In the genomic region with DNA sequence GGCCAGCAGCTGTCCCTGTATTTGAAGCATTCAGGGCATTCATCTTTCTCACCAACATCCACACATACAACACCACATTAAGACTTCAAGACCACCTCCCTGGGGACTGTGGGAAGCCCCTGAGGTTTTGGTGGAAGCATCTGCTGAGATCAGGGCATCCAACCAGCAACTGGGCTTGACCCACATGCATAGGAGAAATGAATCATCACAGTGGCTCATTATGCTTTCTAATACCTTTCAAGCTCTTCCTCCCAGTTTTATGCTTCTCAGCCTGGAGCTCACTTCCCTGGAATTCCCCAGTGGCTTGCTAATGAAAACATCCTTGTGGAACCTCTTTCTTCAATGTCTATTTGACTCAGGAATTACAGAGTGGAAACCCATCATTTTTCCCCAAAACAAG, we compare ENCODE assay signal across 13 cellular contexts. TPM values are rescaled to one million over a fixed set of nuclear protein-coding genes. Genes with fewer than 3 reads are reported as not detected.
DNase-seq lines count a peak whose midpoint lies in the region; TF ChIP-seq lines count a peak whose summit lies in the region.
"Had no signal": no experiment of that assay in that cellular context is flagged by ENCODE, and none has a peak within 500 bp of the region (broad histone marks: within the 10 kb centered on the region; RNA-seq: fewer than 3 reads in every experiment).

No MANE protein-coding gene starts in this region.

- peaks cover 15% of the 10 kb centered on the region for H3K4me1 ChIP-seq in OCI-LY3 (ENCODE audit: low read length)
- no peaks in the 10 kb centered on the region; the same call in 1 of the 2 replicates for H3K4me1 ChIP-seq in Caco-2
- H3K4me1 ChIP-seq: tibial nerve had no signal

- no peaks in the 10 kb centered on the region for H3K36me3 ChIP-seq in OCI-LY3 (replicated peaks; ENCODE audit: low read depth, low read length)
- no peaks in the 10 kb centered on the region for H3K36me3 ChIP-seq in Caco-2 (ENCODE audit: control insufficient read depth, insufficient read depth, low read length)
- H3K36me3 ChIP-seq: tibial nerve, WERI-Rb-1 had no signal

- CTCF ChIA-PET in Caco-2 (lab: Charles Lee) = no interaction called here
- CTCF ChIA-PET in activated naive CD4-positive, alpha-beta T cell treated with anti-CD3 and anti-CD28 coated beads, Interleukin-2, amount 10 ng/mL, durations not matched to agents 7 days and 5 days (lab: Charles Lee) = no interaction called here

- no peaks in the 10 kb centered on the region for H3K36me3 Mint-ChIP-seq in Caco-2 (ENCODE audit: insufficient read depth, unreplicated experiment)
- H3K36me3 Mint-ChIP-seq in activated naive CD4-positive, alpha-beta T cell treated with anti-CD3 and anti-CD28 coated beads, Interleukin-2, amount 10 ng/mL, durations not matched to agents 7 days and 5 days = no peaks in the 10 kb centered on the region

- peaks cover 4% of the 10 kb centered on the region for H3K27me3 Mint-ChIP-seq in Caco-2 (ENCODE audit: insufficient read depth, unreplicated experiment)
- no peaks in the 10 kb centered on the region for H3K27me3 Mint-ChIP-seq in activated naive CD4-positive, alpha-beta T cell treated with anti-CD3 and anti-CD28 coated beads, Interleukin-2, amount 10 ng/mL, durations not matched to agents 7 days and 5 days

- no peak overlapping the region for H2AFZ ChIP-seq in OCI-LY3 (ENCODE audit: low read depth, low read length)

- H3K4me3 ChIP-seq in GM12865 (ENCODE audit: low read depth, low read length) (no peak overlapping the region), OCI-LY3 (ENCODE audit: low read length) (no peak overlapping the region), Caco-2 (ENCODE audit: low read depth, low read length) (no peak overlapping the region)
- H3K4me3 ChIP-seq: tibial nerve had no signal

- no TSS peak for BruUV-seq in Caco-2 (replicated peaks; lab: Mats Ljungman, UMichigan)

- H3K9me3 Mint-ChIP-seq in Caco-2 (ENCODE audit: unreplicated experiment) = peaks cover 16% of the 10 kb centered on the region
- peaks cover 10% of the 10 kb centered on the region for H3K9me3 Mint-ChIP-seq in activated naive CD4-positive, alpha-beta T cell treated with anti-CD3 and anti-CD28 coated beads, Interleukin-2, amount 10 ng/mL, durations not matched to agents 7 days and 5 days
- H3K9me3 Mint-ChIP-seq: CD4-positive, alpha-beta T cell had no signal

- H3K27me3 ChIP-seq in OCI-LY3 (ENCODE audit: low read depth, low read length) = peaks cover 48% of the 10 kb centered on the region
- no peaks in the 10 kb centered on the region for H3K27me3 ChIP-seq in Caco-2 (replicated peaks; ENCODE audit: control insufficient read depth, insufficient read depth, low read length)
- H3K27me3 ChIP-seq: tibial nerve had no signal

- peaks cover 8% of the 10 kb centered on the region for H3K4me1 Mint-ChIP-seq in Caco-2 (ENCODE audit: low read depth, unreplicated experiment)
- H3K4me1 Mint-ChIP-seq in activated naive CD4-positive, alpha-beta T cell treated with anti-CD3 and anti-CD28 coated beads, Interleukin-2, amount 10 ng/mL, durations not matched to agents 7 days and 5 days = no peaks in the 10 kb centered on the region

- POLR2A ChIA-PET in Caco-2 (lab: Charles Lee) = no interaction called here

- intact Hi-C loops in Caco-2 (cut with micrococcal nuclease; ENCODE audit: unreplicated experiment) = no loop called here

- H3K9me3 ChIP-seq in OCI-LY3 (ENCODE audit: insufficient read depth, low read length) (no peaks in the 10 kb centered on the region), Caco-2 (no peaks in the 10 kb centered on the region)
- H3K9me3 ChIP-seq: tibial nerve had no signal

- TF ChIP-seq CTCF in GM12865 (IDR thresholded peaks at IDR 0.05; ENCODE audit: insufficient read depth, low read depth, low read length, missing control alignments) = no peak
- no peak for TF ChIP-seq CTCF in OCI-LY3 (IDR thresholded peaks at IDR 0.05; ENCODE audit: low read depth, low read length)
- TF ChIP-seq CTCF in Caco-2 (IDR thresholded peaks at IDR 0.05; ENCODE audit: insufficient read depth in 1 of 2, low read depth in 1 of 2, low read length in 1 of 2, severe bottlenecking in 1 of 2, unreplicated experiment in 1 of 2) = no peak

- H3K27ac ChIP-seq in OCI-LY3 (ENCODE audit: low read length) = no peak overlapping the region
- H3K27ac ChIP-seq: tibial nerve, WERI-Rb-1 had no signal

- no peaks in the 10 kb centered on the region for H3K79me2 ChIP-seq in OCI-LY3 (ENCODE audit: low read length)

- H3K4me3 Mint-ChIP-seq in Caco-2 (ENCODE audit: unreplicated experiment) = no peak overlapping the region
- H3K4me3 Mint-ChIP-seq in activated naive CD4-positive, alpha-beta T cell treated with anti-CD3 and anti-CD28 coated beads, Interleukin-2, amount 10 ng/mL, durations not matched to agents 7 days and 5 days = no peak overlapping the region
- H3K4me3 Mint-ChIP-seq: CD4-positive, alpha-beta T cell had no signal

- DNase-seq in GM12865 (ENCODE audit: low read depth) = peak; percentile 91
- DNase-seq in H4 (ENCODE audit: low spot score) = peak; percentile 22
- peak; percentile 6 for DNase-seq in iris pigment epithelial cell (ENCODE audit: low read depth)
- no peak for DNase-seq in Caco-2
- no peak for DNase-seq in activated naive CD4-positive, alpha-beta T cell treated with anti-CD3 and anti-CD28 coated beads, Interleukin-2, amount 10 ng/mL, durations not matched to agents 7 days and 5 days
- DNase-seq in NCI-H2081 (lab: John Stamatoyannopoulos, UW) = no peak
- DNase-seq in SHP77 treated with DMSO at 0.1 percent for 48 hours (lab: John Stamatoyannopoulos, UW) = no peak
- DNase-seq: activated gamma-delta T cell; CD4-positive, alpha-beta T cell; NCI-H1092; WERI-Rb-1 had no signal

- no peak overlapping the region for H3K27ac Mint-ChIP-seq in Caco-2 (ENCODE audit: unreplicated experiment)
- H3K27ac Mint-ChIP-seq in activated naive CD4-positive, alpha-beta T cell treated with anti-CD3 and anti-CD28 coated beads, Interleukin-2, amount 10 ng/mL, durations not matched to agents 7 days and 5 days = no peak overlapping the region
- H3K27ac Mint-ChIP-seq: CD4-positive, alpha-beta T cell had no signal

- H4K20me1 ChIP-seq in OCI-LY3 (ENCODE audit: insufficient read depth, low read length) = peaks cover 8% of the 10 kb centered on the region

- no peak overlapping the region for H3K9ac ChIP-seq in OCI-LY3 (ENCODE audit: low read length)

- peak overlapping the region; percentile 38 for H3K4me2 ChIP-seq in OCI-LY3 (ENCODE audit: low read length)

RNA-seq across cellular contexts. Expression of a gene that starts 21.4 kb away (rescaled TPM):
- 1.5 and 1.6 TPM in 2 replicates for total RNA-seq in H4 (2014; rRNA removed; shearing (Covaris generic))
- not detected in 2 replicates for total RNA-seq in Caco-2 (2022)
- total RNA-seq: CD4-positive, alpha-beta T cell had no signal

Comparison
In these comparisons a context has a peak if more than half of its experiments do, and no peak if none do; other contexts are left out.
1. DNase-seq: peak in GM12865 (single experiment), H4 (single experiment) and iris pigment epithelial cell (single experiment); none in Caco-2 (0 of 2), activated naive CD4-positive, alpha-beta T cell treated with anti-CD3 and anti-CD28 coated beads, Interleukin-2, amount 10 ng/mL, durations not matched to agents 7 days and 5 days (single experiment), NCI-H2081 (0 of 2) and SHP77 treated with DMSO at 0.1 percent for 48 hours (single experiment).